In the genomic region with DNA sequence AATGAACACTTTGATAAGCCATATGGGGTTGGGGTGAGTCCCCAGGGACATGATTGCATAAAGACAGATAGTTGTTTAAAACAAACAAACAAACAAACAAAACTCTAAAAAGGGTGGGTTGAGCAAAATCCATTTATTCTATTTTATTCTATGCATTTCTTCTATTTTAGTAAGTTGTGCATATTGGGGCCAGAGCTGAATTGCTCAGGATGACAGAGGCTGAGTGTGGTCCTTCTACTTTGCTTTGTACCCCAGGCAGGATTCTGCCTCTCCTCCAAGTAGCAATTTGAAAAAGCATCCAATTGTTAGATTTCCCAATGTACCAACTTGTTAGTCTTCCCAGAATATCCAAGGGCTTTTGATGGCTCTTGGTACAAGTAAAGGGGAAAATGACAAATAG, we compare ENCODE assay signal across 8 cellular contexts.
"Had no signal": no experiment of that assay in that cellular context is flagged by ENCODE, and none has a peak within 500 bp of the region (broad histone marks: within the 10 kb centered on the region; RNA-seq: fewer than 3 reads in every experiment).

No MANE protein-coding gene starts in this region.

- ATAC-seq: GM12878 had no signal

- FAIRE-seq: G401.6, GM12878, GM12891, GM12892, GM18507, GM19239 had no signal

- H3K4me3 ChIP-seq: GM12878 had no signal

- DNase-seq: GDM1, GF-D8 had no signal
